ENCODE assay signal across 12 cellular contexts in the genomic region with DNA sequence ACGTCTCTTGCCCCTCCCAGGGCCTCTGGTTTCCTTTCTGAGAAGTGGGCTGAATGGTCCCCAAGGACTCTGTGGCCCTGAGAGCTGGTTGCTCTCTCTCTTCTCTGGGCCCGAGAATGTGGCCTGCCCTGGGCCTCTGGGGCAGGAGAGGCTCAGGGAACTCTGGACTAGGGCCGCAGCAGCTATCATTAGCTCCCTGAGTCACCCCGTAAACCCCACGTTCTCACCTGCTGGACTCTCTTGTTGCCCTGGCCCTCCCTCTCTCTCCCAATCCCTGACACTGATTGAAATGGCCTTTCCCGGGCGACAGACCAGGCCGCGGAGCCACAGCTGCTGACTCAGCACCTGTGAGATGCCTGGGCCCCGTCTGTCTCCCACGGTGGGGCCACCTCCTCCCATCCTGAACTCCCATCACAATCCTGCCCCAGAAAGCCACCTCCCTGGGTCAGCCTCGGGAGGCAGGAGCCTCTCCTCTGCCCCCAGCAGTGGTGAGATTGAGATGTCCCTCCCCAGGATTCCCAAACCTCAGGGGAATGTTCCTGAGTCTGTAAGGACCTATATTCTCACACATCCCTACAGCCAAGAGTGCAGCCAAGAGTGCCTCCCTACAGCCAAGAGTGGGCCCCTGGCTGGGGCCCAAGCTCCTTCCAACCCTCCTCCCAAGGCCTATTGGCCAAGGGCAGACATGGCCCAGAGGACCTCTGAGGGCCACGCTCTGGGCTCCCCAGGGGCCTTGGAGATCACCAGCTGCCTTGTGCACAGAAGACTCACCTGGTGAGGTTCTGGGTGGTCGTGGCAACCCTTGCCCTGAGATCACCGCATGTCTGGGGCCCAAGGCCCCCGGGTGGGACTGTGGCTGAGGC. TPM values are rescaled to one million over a fixed set of nuclear protein-coding genes. Genes with fewer than 3 reads are reported as not detected.
DNase-seq lines count a peak whose midpoint lies in the region; ATAC-seq and TF ChIP-seq lines count a peak whose summit lies in the region.
"Had no signal": no experiment of that assay in that cellular context is flagged by ENCODE, and none has a peak within 500 bp of the region (broad histone marks: within the 10 kb centered on the region; RNA-seq: fewer than 3 reads in every experiment).

No MANE protein-coding gene starts in this region.

- no peak for TF ChIP-seq POLR2A in gastrocnemius medialis (IDR thresholded peaks at IDR 0.05)

- H3K27ac ChIP-seq in gastrocnemius medialis, result peak overlapping the region; percentile 31 to 70 (median 64)
- H3K27ac ChIP-seq in GM23338 (ENCODE audit: low read depth), result no peak overlapping the region
- H3K27ac ChIP-seq: SJSA1 had no signal

- H3K27me3 ChIP-seq in gastrocnemius medialis (no peaks in the 10 kb centered on the region), GM23338 (ENCODE audit: insufficient read depth) (no peaks in the 10 kb centered on the region)
- H3K27me3 ChIP-seq: SJSA1 had no signal

- peak overlapping the region; percentile 18 for H3K27ac Mint-ChIP-seq in dendritic cell treated with granulocyte-macrophage colony-stimulating factor and Interleukin-4, amounts not matched to agents 40 ng/mL and 50 ng/mL, for 4 days
- H3K27ac Mint-ChIP-seq in GM23338 (no peak overlapping the region; the same call in 1 of the 2 replicates), osteocyte (ENCODE audit: unreplicated experiment) (no peak overlapping the region)
- H3K27ac Mint-ChIP-seq in activated CD4-positive, alpha-beta memory T cell treated with anti-CD3 and anti-CD28 coated beads, Interleukin-2, amount 10 ng/mL, durations not matched to agents 7 days and 5 days, result no peak overlapping the region

- intact Hi-C loops in dendritic cell treated with granulocyte-macrophage colony-stimulating factor and Interleukin-4, amounts not matched to agents 40 ng/mL and 50 ng/mL, for 4 days (cut with micrococcal nuclease), result no loop called here
- intact Hi-C loops in gastrocnemius medialis (cut with DNase I; ENCODE audit: low total_unique reads), result loop anchor here (2.0 kb wide), 1 partner anchor 44 kb away; no protein-coding TSS in a partner anchor

- H3K4me1 ChIP-seq in gastrocnemius medialis (no peaks in the 10 kb centered on the region), GM23338 (ENCODE audit: insufficient read depth) (no peaks in the 10 kb centered on the region)

- H3K36me3 ChIP-seq in gastrocnemius medialis, result no peaks in the 10 kb centered on the region
- H3K36me3 ChIP-seq in GM23338 (ENCODE audit: insufficient read depth), result no peaks in the 10 kb centered on the region
- H3K36me3 ChIP-seq: SJSA1, transverse colon had no signal

- ATAC-seq in GM18517 (IDR thresholded peaks at IDR 0.05; ENCODE audit: unreplicated experiment) (peak; percentile 6), HG02938 (IDR thresholded peaks at IDR 0.05; ENCODE audit: unreplicated experiment) (peak; percentile 10), gastrocnemius medialis (peak; percentile 27 to 68), GM23338 (no peak), HG03095 (IDR thresholded peaks at IDR 0.05; ENCODE audit: unreplicated experiment) (no peak)

- no peaks in the 10 kb centered on the region for H3F3A ChIP-seq in GM23338 (replicated peaks; ENCODE audit: low read depth)

- no peaks in the 10 kb centered on the region for H3K79me2 ChIP-seq in GM23338 (replicated peaks; ENCODE audit: insufficient read depth)

- TF ChIP-seq CTCF in gastrocnemius medialis (IDR thresholded peaks at IDR 0.05 in 4 of 5, conservative IDR thresholded peaks at IDR 0.05 in 1 of 5), result no peak
- TF ChIP-seq CTCF in GM23338 (conservative IDR thresholded peaks at IDR 0.05; ENCODE audit: low read depth in 2 of 2), result no peak
- no peak for TF ChIP-seq CTCF in osteocyte (IDR thresholded peaks at IDR 0.05)

- in situ Hi-C loops in gastrocnemius medialis (cut with MboI; ENCODE audit: low sequenced_read_pairs in 4 of 4), result no loop called here

- H2AFZ ChIP-seq in GM23338, result no peak overlapping the region

- no peaks in the 10 kb centered on the region for H3K9me2 ChIP-seq in GM23338 (ENCODE audit: insufficient read depth)

- H3K4me3 ChIP-seq in gastrocnemius medialis (peak overlapping the region in 1 of 4 donors; percentile 35), GM23338 (no peak overlapping the region)
- H3K4me3 ChIP-seq: SJSA1, transverse colon had no signal

- peaks cover 3% of the 10 kb centered on the region for H3K27me3 Mint-ChIP-seq in dendritic cell treated with granulocyte-macrophage colony-stimulating factor and Interleukin-4, amounts not matched to agents 40 ng/mL and 50 ng/mL, for 4 days
- H3K27me3 Mint-ChIP-seq in GM23338 (ENCODE audit: insufficient read depth, low read depth, poor library complexity) (peaks cover 3% of the 10 kb centered on the region), osteocyte (ENCODE audit: unreplicated experiment) (no peaks in the 10 kb centered on the region)
- no peaks in the 10 kb centered on the region for H3K27me3 Mint-ChIP-seq in activated CD4-positive, alpha-beta memory T cell treated with anti-CD3 and anti-CD28 coated beads, Interleukin-2, amount 10 ng/mL, durations not matched to agents 7 days and 5 days

- DNase-seq in gastrocnemius medialis (peak in 1 of 2 donors; percentile 64), GM23338 (ENCODE audit: low spot score) (no peak), osteocyte (ENCODE audit: extremely low spot score, unreplicated experiment) (no peak)
- DNase-seq in activated CD4-positive, alpha-beta memory T cell treated with anti-CD3 and anti-CD28 coated beads, Interleukin-2, amount 10 ng/mL, durations not matched to agents 7 days and 5 days, result no peak
- DNase-seq: COR-L47, NCI-H2227 treated with DMSO at 0.1 percent for 48 hours had no signal

- no peaks in the 10 kb centered on the region for H3K9me3 Mint-ChIP-seq in dendritic cell treated with granulocyte-macrophage colony-stimulating factor and Interleukin-4, amounts not matched to agents 40 ng/mL and 50 ng/mL, for 4 days
- H3K9me3 Mint-ChIP-seq in GM23338 (no peaks in the 10 kb centered on the region), osteocyte (ENCODE audit: unreplicated experiment) (no peaks in the 10 kb centered on the region)
- H3K9me3 Mint-ChIP-seq in activated CD4-positive, alpha-beta memory T cell treated with anti-CD3 and anti-CD28 coated beads, Interleukin-2, amount 10 ng/mL, durations not matched to agents 7 days and 5 days, result no peaks in the 10 kb centered on the region

- no peaks in the 10 kb centered on the region for H3K9me3 ChIP-seq in gastrocnemius medialis
- H3K9me3 ChIP-seq: SJSA1, transverse colon had no signal

- POLR2A ChIA-PET in activated CD4-positive, alpha-beta memory T cell treated with anti-CD3 and anti-CD28 coated beads, Interleukin-2, amount 10 ng/mL, durations not matched to agents 7 days and 5 days (lab: Charles Lee), result no interaction called here

- H3K4me3 Mint-ChIP-seq in dendritic cell treated with granulocyte-macrophage colony-stimulating factor and Interleukin-4, amounts not matched to agents 40 ng/mL and 50 ng/mL, for 4 days, result no peak overlapping the region
- no peak overlapping the region for H3K4me3 Mint-ChIP-seq in GM23338
- H3K4me3 Mint-ChIP-seq in activated CD4-positive, alpha-beta memory T cell treated with anti-CD3 and anti-CD28 coated beads, Interleukin-2, amount 10 ng/mL, durations not matched to agents 7 days and 5 days, result no peak overlapping the region
- H3K4me3 Mint-ChIP-seq in osteocyte (ENCODE audit: unreplicated experiment), result no peak overlapping the region

- no peaks in the 10 kb centered on the region for H4K20me1 ChIP-seq in GM23338 (replicated peaks; ENCODE audit: insufficient read depth)

- no peaks in the 10 kb centered on the region for H3K36me3 Mint-ChIP-seq in dendritic cell treated with granulocyte-macrophage colony-stimulating factor and Interleukin-4, amounts not matched to agents 40 ng/mL and 50 ng/mL, for 4 days (ENCODE audit: low read depth)
- no peaks in the 10 kb centered on the region; the same call in 2 of the 3 replicates for H3K36me3 Mint-ChIP-seq in GM23338 (ENCODE audit: low read depth)
- H3K36me3 Mint-ChIP-seq in activated CD4-positive, alpha-beta memory T cell treated with anti-CD3 and anti-CD28 coated beads, Interleukin-2, amount 10 ng/mL, durations not matched to agents 7 days and 5 days (ENCODE audit: low read depth), result no peaks in the 10 kb centered on the region
- H3K36me3 Mint-ChIP-seq in osteocyte (ENCODE audit: unreplicated experiment), result no peaks in the 10 kb centered on the region

- CTCF ChIA-PET in activated CD4-positive, alpha-beta memory T cell treated with anti-CD3 and anti-CD28 coated beads, Interleukin-2, amount 10 ng/mL, durations not matched to agents 7 days and 5 days (lab: Charles Lee), result interaction anchor here (1.3 kb wide), 1 partner anchor 46 kb away, joined by 3 read pairs; no protein-coding TSS in a partner anchor

- no peak overlapping the region for H3K4me2 ChIP-seq in GM23338

- no peaks in the 10 kb centered on the region for H3K4me1 Mint-ChIP-seq in dendritic cell treated with granulocyte-macrophage colony-stimulating factor and Interleukin-4, amounts not matched to agents 40 ng/mL and 50 ng/mL, for 4 days (ENCODE audit: low read depth)
- H3K4me1 Mint-ChIP-seq in GM23338 (no peaks in the 10 kb centered on the region), osteocyte (ENCODE audit: unreplicated experiment) (peaks cover 11% of the 10 kb centered on the region)
- H3K4me1 Mint-ChIP-seq in activated CD4-positive, alpha-beta memory T cell treated with anti-CD3 and anti-CD28 coated beads, Interleukin-2, amount 10 ng/mL, durations not matched to agents 7 days and 5 days, result peaks cover 17% of the 10 kb centered on the region

TF ChIP-seq in GM23338, 12 proteins besides CTCF, POLR2A, EP300 and RAD21 (continues in another document):
- TF ChIP-seq POLR2AphosphoS5 (IDR thresholded peaks at IDR 0.05; ENCODE audit: low read depth), result no peak
- no peak for TF ChIP-seq NANOG (IDR thresholded peaks at IDR 0.05; ENCODE audit: borderline replicate concordance)

RNA-seq across cellular contexts. Expression of gene TRPV3, which starts 0.5 kb away (rescaled TPM):
- total RNA-seq in gastrocnemius medialis (1 to 10 TPM; 1.3 to 3.8 (median 1.6) TPM), osteocyte (0.08 and 0.50 TPM in 2 replicates)
- total RNA-seq in GM23338 (2014; rRNA removed; shearing (Covaris generic)), result 0.69 and 0.70 TPM in 2 replicates
- 0.15 and 0.82 TPM in 2 replicates for polyA plus RNA-seq in GM23338 (2016; fragmentation: Nextera tagmentation; extraction: Ambion mirVana)
- total RNA-seq in activated CD4-positive, alpha-beta memory T cell treated with anti-CD3 and anti-CD28 coated beads, Interleukin-2, amount 10 ng/mL, durations not matched to agents 7 days and 5 days, result under 1 TPM; 0.13 to 0.43 TPM
- total RNA-seq: SJSA1 had no signal

RNA-seq across cellular contexts. Expression of gene TRPV1, which starts 52.1 kb away (rescaled TPM):
- total RNA-seq in gastrocnemius medialis (1 to 10 TPM; 1.7 to 6.5 (median 3.5) TPM), osteocyte (4.0 and 4.5 TPM in 2 replicates)
- 3.8 and 4.0 TPM in 2 replicates for total RNA-seq in GM23338 (2014; rRNA removed; shearing (Covaris generic))
- 2.3 and 4.2 TPM in 2 replicates for polyA plus RNA-seq in GM23338 (2016; fragmentation: Nextera tagmentation; extraction: Ambion mirVana)
- total RNA-seq in activated CD4-positive, alpha-beta memory T cell treated with anti-CD3 and anti-CD28 coated beads, Interleukin-2, amount 10 ng/mL, durations not matched to agents 7 days and 5 days, result 1 to 10 TPM; 3.8 to 5.1 TPM

Comparison
In these comparisons a context has a peak if more than half of its experiments do, and no peak if none do; other contexts are left out.
1. ATAC-seq: peak in GM18517 (single experiment), HG02938 (single experiment) and gastrocnemius medialis (2 of 2); none in GM23338 (single experiment) and HG03095 (single experiment).